1 cellular context compared by ENCODE assay signal in genomic region chr17:5513610-5514009, GRCh38.
TF ChIP-seq lines count a peak whose summit lies in the region.

No MANE protein-coding gene starts in this region.

TF ChIP-seq in GM23338, 12 proteins besides CTCF, POLR2A, EP300 and RAD21 (continued from another document):
- TF ChIP-seq ETS1 (IDR thresholded peaks at IDR 0.05): no peak
- TF ChIP-seq NANOG (IDR thresholded peaks at IDR 0.05; ENCODE audit: borderline replicate concordance): no peak
- TF ChIP-seq ZNF462 (CRISPR knock-in tag; IDR thresholded peaks at IDR 0.05): no peak
- TF ChIP-seq ZNF114 (CRISPR knock-in tag; IDR thresholded peaks at IDR 0.05): no peak
- TF ChIP-seq ZNF331 (CRISPR knock-in tag; IDR thresholded peaks at IDR 0.05; ENCODE audit: low read depth): no peak
- no peak for TF ChIP-seq EZH2phosphoT487 (IDR thresholded peaks at IDR 0.05; ENCODE audit: unreplicated experiment)
- TF ChIP-seq STAT1 (IDR thresholded peaks at IDR 0.05; ENCODE audit: unreplicated experiment): no peak
- no peak for TF ChIP-seq CREB1 (CRISPR knock-in tag; IDR thresholded peaks at IDR 0.05; ENCODE audit: low read depth)
- no peak for TF ChIP-seq EZH2 (IDR thresholded peaks at IDR 0.05; ENCODE audit: low read depth, unreplicated experiment)
- no peak for TF ChIP-seq REST (IDR thresholded peaks at IDR 0.05; ENCODE audit: unreplicated experiment)
- no peak for TF ChIP-seq POLR2AphosphoS5 (IDR thresholded peaks at IDR 0.05; ENCODE audit: low read depth)
